In the genomic region with DNA sequence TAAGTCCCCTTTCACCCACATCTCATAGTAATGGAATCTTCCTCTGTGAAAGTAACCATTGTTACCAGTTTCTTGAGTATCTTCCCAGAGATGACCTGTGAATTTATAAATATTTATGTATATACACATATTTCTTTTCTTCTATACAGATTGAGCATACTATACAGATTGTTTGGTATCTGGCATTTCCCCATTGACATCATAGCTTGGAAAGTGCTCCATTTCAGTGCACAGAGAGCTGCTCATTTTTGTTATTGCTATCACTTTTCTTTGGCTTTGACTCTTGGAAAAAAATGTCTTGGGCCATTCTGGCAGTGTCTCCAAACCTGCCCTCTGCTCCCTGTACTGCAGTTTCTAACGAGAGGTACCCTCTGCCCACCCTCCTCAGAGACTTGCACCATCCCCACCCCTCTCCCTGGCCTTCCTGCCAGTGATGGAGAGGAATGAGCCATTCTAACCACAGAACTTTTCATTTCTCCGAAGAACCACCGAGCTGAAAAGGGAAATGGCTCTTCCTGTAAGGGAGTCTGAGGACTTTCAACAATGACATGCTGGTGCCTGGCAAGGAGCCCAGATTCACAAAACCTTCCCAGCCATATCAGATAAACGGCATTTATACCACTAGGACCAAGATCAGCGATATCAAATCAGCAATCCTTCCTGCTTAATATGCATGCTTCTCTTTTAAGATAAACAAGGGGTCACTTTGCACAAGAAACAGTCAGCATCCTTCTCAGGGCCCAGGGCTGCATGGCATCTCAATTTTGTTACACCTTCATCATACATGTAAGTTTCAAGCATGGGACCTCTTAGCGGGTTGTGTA, we compare ENCODE assay signal across 7 cellular contexts. TPM values are rescaled to one million over a fixed set of nuclear protein-coding genes. Genes with fewer than 3 reads are reported as not detected.
DNase-seq lines count a peak whose midpoint lies in the region; ATAC-seq and TF ChIP-seq lines count a peak whose summit lies in the region.

No MANE protein-coding gene starts in this region.

- H3K4me3 Mint-ChIP-seq in T-helper 2 cell treated with Interferon-gamma antibody and Interleukin-4, amounts not matched to agents 5 μg/mL and 100 μg/mL, for 36 hours, result peak overlapping the region; percentile 72

- peaks cover 37% of the 10 kb centered on the region for H3K4me1 Mint-ChIP-seq in T-helper 2 cell treated with Interferon-gamma antibody and Interleukin-4, amounts not matched to agents 5 μg/mL and 100 μg/mL, for 36 hours (ENCODE audit: low read depth)

- H3K36me3 Mint-ChIP-seq in T-helper 2 cell treated with Interferon-gamma antibody and Interleukin-4, amounts not matched to agents 5 μg/mL and 100 μg/mL, for 36 hours (ENCODE audit: low read depth), result peaks cover 8% of the 10 kb centered on the region

- ATAC-seq in GM18505 (IDR thresholded peaks at IDR 0.05; ENCODE audit: unreplicated experiment) (peak; percentile 70), HG03460 (IDR thresholded peaks at IDR 0.05; ENCODE audit: unreplicated experiment) (peak; percentile 53), GM18873 (IDR thresholded peaks at IDR 0.05; ENCODE audit: low FRiP score, unreplicated experiment) (no peak), GM18517 (IDR thresholded peaks at IDR 0.05; ENCODE audit: unreplicated experiment) (no peak)

- peak; percentile 52 for DNase-seq in T-helper 2 cell treated with Interferon-gamma antibody and Interleukin-4, amounts not matched to agents 5 μg/mL and 100 μg/mL, for 36 hours (ENCODE audit: low spot score)
- peak; percentile 94 for DNase-seq in dermis blood vessel endothelial cell
- DNase-seq in stimulated activated CD4-positive, alpha-beta T cell treated with anti-CD3 and anti-CD28 coated beads, Interleukin-12 subunit alpha, Interleukin-12 subunit beta, amount 100 ng/mL, for 4 hours, result peak; percentile 36

- H3K27me3 Mint-ChIP-seq in T-helper 2 cell treated with Interferon-gamma antibody and Interleukin-4, amounts not matched to agents 5 μg/mL and 100 μg/mL, for 36 hours (ENCODE audit: low read depth), result peaks cover 17% of the 10 kb centered on the region

- H3K27ac Mint-ChIP-seq in T-helper 2 cell treated with Interferon-gamma antibody and Interleukin-4, amounts not matched to agents 5 μg/mL and 100 μg/mL, for 36 hours, result peak overlapping the region; percentile 74

- TF ChIP-seq POLR2A in GM18505 (IDR thresholded peaks at IDR 0.05; ENCODE audit: borderline replicate concordance, extremely low read depth, insufficient read depth, insufficient read length), result no peak

- H3K9me3 Mint-ChIP-seq in T-helper 2 cell treated with Interferon-gamma antibody and Interleukin-4, amounts not matched to agents 5 μg/mL and 100 μg/mL, for 36 hours, result peaks cover 11% of the 10 kb centered on the region

RNA-seq across cellular contexts. Expression of a gene that starts 19.7 kb away (rescaled TPM):
- 22.5 and 32.7 TPM in 2 replicates for total RNA-seq in dermis blood vessel endothelial cell

Comparison
In these comparisons a context has a peak if more than half of its experiments do, and no peak if none do; other contexts are left out.
1. ATAC-seq: peak in GM18505 (single experiment) and HG03460 (single experiment); none in GM18873 (single experiment) and GM18517 (single experiment).
2. DNase-seq: peak in every context shown above with its lines; median percentile 94 in dermis blood vessel endothelial cell; 52 in T-helper 2 cell treated with Interferon-gamma antibody and Interleukin-4, amounts not matched to agents 5 μg/mL and 100 μg/mL, for 36 hours; 36 in stimulated activated CD4-positive, alpha-beta T cell treated with anti-CD3 and anti-CD28 coated beads, Interleukin-12 subunit alpha, Interleukin-12 subunit beta, amount 100 ng/mL, for 4 hours.